In the genomic region with DNA sequence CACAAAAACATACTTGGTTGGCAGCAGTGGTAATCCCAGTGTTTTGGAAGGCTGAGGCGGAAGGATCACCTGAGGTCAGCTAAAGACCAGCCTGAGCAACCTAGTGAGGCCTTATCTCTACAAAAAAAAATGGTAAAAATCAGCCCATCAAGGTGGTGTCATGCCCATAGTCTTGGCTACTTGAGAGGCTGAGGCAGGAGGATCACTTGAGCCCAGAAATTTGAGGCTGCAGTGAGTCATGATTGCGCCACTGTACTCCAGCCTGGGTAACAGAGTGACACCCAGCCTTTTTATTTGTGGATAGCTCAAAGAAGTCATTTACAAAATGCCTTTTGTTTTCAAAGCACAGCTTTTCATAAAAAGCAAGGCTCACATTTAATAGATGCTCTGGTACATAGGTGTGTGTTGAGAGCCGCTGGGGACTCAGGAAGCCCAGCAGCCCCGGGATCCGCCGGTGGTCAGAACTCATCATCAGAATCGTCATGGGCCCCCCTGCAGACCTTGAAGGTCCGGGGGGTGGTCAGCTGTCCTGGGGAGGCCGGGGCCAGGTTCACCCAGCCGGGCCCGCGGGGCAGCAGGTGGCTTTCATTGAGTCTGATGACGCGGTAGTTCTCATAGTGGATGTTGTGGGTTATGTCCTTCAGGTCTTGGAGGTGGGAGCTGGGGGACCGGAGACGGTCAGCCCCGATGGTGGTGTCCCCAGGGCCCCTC, we compare ENCODE assay signal across 23 cellular contexts. TPM values are rescaled to one million over a fixed set of nuclear protein-coding genes. Genes with fewer than 3 reads are reported as not detected.
DNase-seq lines count a peak whose midpoint lies in the region; ATAC-seq, FAIRE-seq and TF ChIP-seq lines count a peak whose summit lies in the region.
"Had no signal": no experiment of that assay in that cellular context is flagged by ENCODE, and none has a peak within 500 bp of the region (broad histone marks: within the 10 kb centered on the region; RNA-seq: fewer than 3 reads in every experiment).

No MANE protein-coding gene starts in this region.

- H3K79me2 ChIP-seq in HepG2 (ENCODE audit: insufficient read depth, low read length) = no peaks in the 10 kb centered on the region
- H3K79me2 ChIP-seq in trophoblast cell (ENCODE audit: control insufficient read depth, insufficient read depth, low read length, poor library complexity) = no peaks in the 10 kb centered on the region

- H2BK120ac ChIP-seq in trophoblast cell (ENCODE audit: insufficient read depth, low read length, poor library complexity) = no peak overlapping the region

- no peak overlapping the region for H2AK5ac ChIP-seq in trophoblast cell (ENCODE audit: low read length)

- no peak overlapping the region for H3K9ac ChIP-seq in HepG2 (ENCODE audit: insufficient read depth, low read depth, low read length)
- H3K9ac ChIP-seq in trophoblast cell (ENCODE audit: low read length) = no peak overlapping the region

- no peak overlapping the region for H2BK12ac ChIP-seq in trophoblast cell (ENCODE audit: low read length)

- H4K20me1 ChIP-seq in HepG2 (ENCODE audit: insufficient read depth, low read length) = no peaks in the 10 kb centered on the region

- DNase-seq in HepG2 (ENCODE audit: low spot score) = no peak
- DNase-seq in right lobe of liver = no peak
- DNase-seq in MV-4-11 (lab: John Stamatoyannopoulos, UW) = peak; percentile 9
- DNase-seq in trophoblast cell = peak; percentile 59 to 73
- DNase-seq in globus pallidus (ENCODE audit: low spot score) = no peak
- no peak for DNase-seq in lower leg skin (ENCODE audit: low spot score in 2 of 2)
- DNase-seq: 8988T; C1 segment of cervical spinal cord; Calu3; CD4-positive, alpha-beta memory T cell; COR-L47; DMS53; DMS79 treated with DMSO at 0.1 percent for 48 hours; GF-D8; GOT3; HCEC 1CT had no signal

- TF ChIP-seq RAD21 in HepG2 (CRISPR knock-in tag; IDR thresholded peaks at IDR 0.05) = no peak

- no peak overlapping the region for H4K91ac ChIP-seq in trophoblast cell (ENCODE audit: low read depth, low read length)

- H3K36me3 ChIP-seq in HepG2 (replicated peaks in 1 of 2; ENCODE audit: control insufficient read depth in 1 of 2, insufficient read depth in 2 of 2, low read length in 2 of 2) = no peaks in the 10 kb centered on the region
- H3K36me3 ChIP-seq in right lobe of liver = no peaks in the 10 kb centered on the region
- H3K36me3 ChIP-seq in trophoblast cell (ENCODE audit: control insufficient read depth in 1 of 2, insufficient read depth in 2 of 2, low read length in 2 of 2) = no peaks in the 10 kb centered on the region

- H3K9me3 ChIP-seq in HepG2 (ENCODE audit: low read length) (no peaks in the 10 kb centered on the region), right lobe of liver (no peaks in the 10 kb centered on the region), trophoblast cell (ENCODE audit: insufficient read depth, low read depth, low read length) (peaks cover 3% of the 10 kb centered on the region)

- TF ChIP-seq POLR2A in HepG2 (IDR thresholded peaks at IDR 0.05; ENCODE audit: insufficient read depth in 1 of 2, low read depth in 2 of 2, low read length in 2 of 2) = no peak
- TF ChIP-seq POLR2A in right lobe of liver (IDR thresholded peaks at IDR 0.05) = no peak
- no peak for TF ChIP-seq POLR2A in lower leg skin (IDR thresholded peaks at IDR 0.05)

- H3K23ac ChIP-seq in trophoblast cell (ENCODE audit: low read length) = no peak overlapping the region

- H3K27me3 ChIP-seq in HepG2 (ENCODE audit: control insufficient read depth in 1 of 2, insufficient read depth in 2 of 2, low read length in 2 of 2) (no peaks in the 10 kb centered on the region; a peak in 1 of 5 replicates), right lobe of liver (no peaks in the 10 kb centered on the region), trophoblast cell (ENCODE audit: insufficient read depth, low read length) (no peaks in the 10 kb centered on the region)

- in situ Hi-C loops in HepG2 (cut with HindIII; ENCODE audit: extremely low pct_ligation_motif_present, low pct_unique_long_range_greater_than_20kb) = no loop called here

- H3K4me3 ChIP-seq in HepG2 (replicated peaks in 1 of 3; ENCODE audit: insufficient read depth in 1 of 3, low read depth in 2 of 3, low read length in 3 of 3) = no peak overlapping the region
- H3K4me3 ChIP-seq in right lobe of liver = no peak overlapping the region
- H3K4me3 ChIP-seq in trophoblast cell (ENCODE audit: low read depth, low read length) = no peak overlapping the region
- no peak overlapping the region for H3K4me3 ChIP-seq in lower leg skin (ENCODE audit: low read depth, poor library complexity, severe bottlenecking)

- ATAC-seq in HepG2 = no peak
- ATAC-seq in right lobe of liver = no peak

- H3K4me1 ChIP-seq in HepG2 (ENCODE audit: insufficient read depth, low read length) = peaks cover 41% of the 10 kb centered on the region
- H3K4me1 ChIP-seq in right lobe of liver = no peaks in the 10 kb centered on the region
- H3K4me1 ChIP-seq in trophoblast cell (ENCODE audit: control insufficient read depth in 1 of 2, insufficient read depth in 2 of 2, low read length in 2 of 2) = peaks cover 0 to 2% of the 10 kb centered on the region in 2 experiments

- no peak for TF ChIP-seq CTCF in HepG2 (CRISPR knock-in tag; IDR thresholded peaks at IDR 0.05)
- TF ChIP-seq CTCF in right lobe of liver (IDR thresholded peaks at IDR 0.05) = no peak
- no peak for TF ChIP-seq CTCF in lower leg skin (IDR thresholded peaks at IDR 0.05)

- no peak for FAIRE-seq in HepG2 (lab: Jason Lieb, UNC)
- FAIRE-seq: GM12891, GM18507, H54 had no signal

- H3K27ac ChIP-seq in HepG2 (ENCODE audit: extremely low read length, insufficient read depth, low read length) (no peak overlapping the region), right lobe of liver (no peak overlapping the region), trophoblast cell (ENCODE audit: low read depth, low read length) (no peak overlapping the region)

- H3K4me2 ChIP-seq in HepG2 (ENCODE audit: low read depth, low read length) (no peak overlapping the region), trophoblast cell (ENCODE audit: low read length) (no peak overlapping the region)

- 62% methylated on average over 10 of the region's 17 CpGs for WGBS in HepG2 (ENCODE audit: low lambda C conversion rate)
- WGBS in right lobe of liver (ENCODE audit: insufficient coverage, low coverage, low lambda C conversion rate, missing lambda C conversion rate) = 100% methylated on average over 3 of the region's 17 CpGs
- WGBS in trophoblast cell (ENCODE audit: extremely low coverage, insufficient coverage, insufficient read length) = no CpG with 5 or more reads among the region's 17 CpGs
- 84 to 85% methylated on average over 16 to 17 of the region's 17 CpGs for whole genome bisulfite sequencing in lower leg skin, 2 donors

- TF ChIP-seq EP300 in HepG2 (IDR thresholded peaks at IDR 0.05; ENCODE audit: low read depth in 2 of 2, low read length in 2 of 2) (no peak), HepG2 (CRISPR knock-in tag; IDR thresholded peaks at IDR 0.05; ENCODE audit: borderline replicate concordance) (no peak)

- no peaks in the 10 kb centered on the region for H3K79me1 ChIP-seq in trophoblast cell (ENCODE audit: low read length)

- no peak overlapping the region for H3K14ac ChIP-seq in trophoblast cell (ENCODE audit: low read length)

- H3K4ac ChIP-seq in trophoblast cell (ENCODE audit: low read depth, low read length) = no peak overlapping the region

- CTCF ChIA-PET in HepG2 (lab: Yijun Ruan, JAX; ENCODE audit: low intra/inter-chr PET ratio, low total read pairs) = no interaction called here

- no peak overlapping the region for H3K18ac ChIP-seq in trophoblast cell (ENCODE audit: low read length)

- POLR2A ChIA-PET in HepG2 (lab: Yijun Ruan, JAX) = no interaction called here

- no peak overlapping the region for H2BK5ac ChIP-seq in trophoblast cell (ENCODE audit: low read depth, low read length, poor library complexity)

- no peak overlapping the region for H2AFZ ChIP-seq in HepG2 (ENCODE audit: low read length)
- H2AFZ ChIP-seq in trophoblast cell (ENCODE audit: insufficient read depth, low read length, poor library complexity) = no peak overlapping the region

- intact Hi-C loops in HepG2 (cut with micrococcal nuclease; ENCODE audit: unreplicated experiment) = no loop called here
- intact Hi-C loops in right lobe of liver (cut with DNase I) = no loop called here
- intact Hi-C loops in lower leg skin (cut with DNase I; ENCODE audit: low total_unique reads) = no loop called here

- BruUV-seq in HepG2 (replicated peaks; lab: Mats Ljungman, UMichigan) = no TSS peak

- no peak overlapping the region for H4K8ac ChIP-seq in trophoblast cell (ENCODE audit: low read depth, low read length)

- no peak overlapping the region for H4K12ac ChIP-seq in trophoblast cell (ENCODE audit: low read depth, low read length)

RNA-seq across cellular contexts. Expression of gene ZNF500, which starts 10.5 kb away (rescaled TPM):
- total RNA-seq in HepG2 (2016; rRNA removed; fragmentation: Illumina TruSeq; extraction: Trizol) (8.1 and 12.2 TPM in 2 replicates), right lobe of liver (1 to 10 TPM; 4.5 to 6.6 (median 5.8) TPM), lower leg skin (10 to 100 TPM; 12.6 to 23.3 (median 20.5) TPM)
- total RNA-seq in HepG2 (2016; cell fraction: cytosol; rRNA removed; fragmentation: Illumina TruSeq; extraction: Trizol; ENCODE audit: low read depth) = 1.6 and 1.9 TPM in 2 replicates
- 8.1 and 12.2 TPM in 2 replicates for total RNA-seq in HepG2 (2016; cell fraction: insoluble cytoplasmic fraction; rRNA removed; fragmentation: Illumina TruSeq; extraction: Trizol)
- total RNA-seq in HepG2 (2016; cell fraction: membrane; rRNA removed; fragmentation: Illumina TruSeq; extraction: Trizol) = 3.8 and 4.4 TPM in 2 replicates
- 9.6 and 15.9 TPM in 2 replicates for total RNA-seq in HepG2 (2016; cell fraction: nucleus; rRNA removed; fragmentation: Illumina TruSeq; extraction: Trizol)
- 6.1 and 7.4 TPM in 2 replicates for polyA plus RNA-seq in HepG2 (2011; rRNA removed)
- 3.0 and 4.9 TPM in 2 replicates for polyA plus RNA-seq in HepG2 (2011; cell fraction: cytosol; rRNA removed)
- polyA plus RNA-seq in HepG2 (2011; cell fraction: nucleus; rRNA removed) = 17.2 and 20.4 TPM in 2 replicates
- 3.2 and 3.5 TPM in 2 replicates for polyA plus RNA-seq in HepG2 (2012)
- 0.76 and 0.78 TPM in 2 replicates for polyA plus RNA-seq in HepG2 (2016; cell fraction: cytosol; fragmentation: Illumina TruSeq; extraction: Trizol; ENCODE audit: low read depth)
- polyA plus RNA-seq in HepG2 (2016; cell fraction: insoluble cytoplasmic fraction; fragmentation: Illumina TruSeq; extraction: Trizol; ENCODE audit: low read depth) = 5.1 and 5.9 TPM in 2 replicates
- 1.9 and 2.5 TPM in 2 replicates for polyA plus RNA-seq in HepG2 (2016; cell fraction: membrane; fragmentation: Illumina TruSeq; extraction: Trizol; ENCODE audit: low read depth)
- 19.3 and 24.8 TPM in 2 replicates for polyA plus RNA-seq in HepG2 (2016; cell fraction: nucleus; fragmentation: Illumina TruSeq; extraction: Trizol; ENCODE audit: insufficient read depth, low read depth)
- 17.1 and 19.6 TPM in 2 replicates for polyA minus RNA-seq in HepG2 (2011; rRNA and poly(A)+ RNA removed; ENCODE audit: low replicate concordance)
- 2.6 and 3.3 TPM in 2 replicates for polyA minus RNA-seq in HepG2 (2011; cell fraction: cytosol; rRNA and poly(A)+ RNA removed)
- 11.8 and 12.1 TPM in 2 replicates for polyA minus RNA-seq in HepG2 (2011; cell fraction: nucleus; rRNA and poly(A)+ RNA removed)
- 5.0 and 5.6 TPM in 2 replicates for polyA plus RNA-seq in trophoblast cell (2013)

RNA-seq across cellular contexts. Expression of gene SEPTIN12, which starts 10.7 kb away (rescaled TPM):
- total RNA-seq in HepG2 (2016; rRNA removed; fragmentation: Illumina TruSeq; extraction: Trizol) (0.22 TPM in 1 of 2 replicates, not detected in the other), right lobe of liver (not detected), lower leg skin (not detected)
- not detected in 2 replicates for total RNA-seq in HepG2 (2016; cell fraction: cytosol; rRNA removed; fragmentation: Illumina TruSeq; extraction: Trizol; ENCODE audit: low read depth)
- not detected in 2 replicates for total RNA-seq in HepG2 (2016; cell fraction: insoluble cytoplasmic fraction; rRNA removed; fragmentation: Illumina TruSeq; extraction: Trizol)
- not detected in 2 replicates for total RNA-seq in HepG2 (2016; cell fraction: membrane; rRNA removed; fragmentation: Illumina TruSeq; extraction: Trizol)
- not detected in 2 replicates for total RNA-seq in HepG2 (2016; cell fraction: nucleus; rRNA removed; fragmentation: Illumina TruSeq; extraction: Trizol)
- 0.31 TPM in 1 of 2 replicates, not detected in the other for polyA plus RNA-seq in HepG2 (2011; rRNA removed)
- polyA plus RNA-seq in HepG2 (2011; cell fraction: cytosol; rRNA removed) = not detected in 2 replicates
- polyA plus RNA-seq in HepG2 (2011; cell fraction: nucleus; rRNA removed) = 0.29 and 0.43 TPM in 2 replicates
- polyA plus RNA-seq in HepG2 (2012) = 0.50 TPM in 1 of 2 replicates, not detected in the other
- not detected in 2 replicates for polyA plus RNA-seq in HepG2 (2016; cell fraction: cytosol; fragmentation: Illumina TruSeq; extraction: Trizol; ENCODE audit: low read depth)
- not detected in 2 replicates for polyA plus RNA-seq in HepG2 (2016; cell fraction: insoluble cytoplasmic fraction; fragmentation: Illumina TruSeq; extraction: Trizol; ENCODE audit: low read depth)
- not detected in 2 replicates for polyA plus RNA-seq in HepG2 (2016; cell fraction: membrane; fragmentation: Illumina TruSeq; extraction: Trizol; ENCODE audit: low read depth)
- not detected in 2 replicates for polyA plus RNA-seq in HepG2 (2016; cell fraction: nucleus; fragmentation: Illumina TruSeq; extraction: Trizol; ENCODE audit: insufficient read depth, low read depth)
- polyA minus RNA-seq in HepG2 (2011; rRNA and poly(A)+ RNA removed; ENCODE audit: low replicate concordance) = 0.89 TPM in 1 of 2 replicates, not detected in the other
- not detected in 2 replicates for polyA minus RNA-seq in HepG2 (2011; cell fraction: cytosol; rRNA and poly(A)+ RNA removed)
- polyA minus RNA-seq in HepG2 (2011; cell fraction: nucleus; rRNA and poly(A)+ RNA removed) = not detected in 2 replicates
- polyA plus RNA-seq in trophoblast cell (2013) = 0.27 and 0.42 TPM in 2 replicates
- total RNA-seq: A673; Calu3; CD4-positive, alpha-beta memory T cell; Daoy; G401 had no signal
- polyA plus RNA-seq: BJ; CD4-positive, alpha-beta memory T cell had no signal

RNA-seq across cellular contexts. Expression of gene SMIM22, which starts 17.7 kb away (rescaled TPM):
- total RNA-seq in HepG2 (2016; rRNA removed; fragmentation: Illumina TruSeq; extraction: Trizol) (not detected in 2 replicates), right lobe of liver (under 1 TPM in 2 of 6 experiments, not detected in 4; 0.44 to 0.95 TPM), lower leg skin (10 to 100 TPM in 1 of 4 donors, 1 to 10 TPM in 2, not detected in 1; 6.6 to 10.6 (median 7.6) TPM)
- not detected in 2 replicates for total RNA-seq in HepG2 (2016; cell fraction: cytosol; rRNA removed; fragmentation: Illumina TruSeq; extraction: Trizol; ENCODE audit: low read depth)
- total RNA-seq in HepG2 (2016; cell fraction: insoluble cytoplasmic fraction; rRNA removed; fragmentation: Illumina TruSeq; extraction: Trizol) = not detected in 2 replicates
- not detected in 2 replicates for total RNA-seq in HepG2 (2016; cell fraction: membrane; rRNA removed; fragmentation: Illumina TruSeq; extraction: Trizol)
- total RNA-seq in HepG2 (2016; cell fraction: nucleus; rRNA removed; fragmentation: Illumina TruSeq; extraction: Trizol) = not detected in 2 replicates
- not detected in 2 replicates for polyA plus RNA-seq in HepG2 (2011; rRNA removed)
- not detected in 2 replicates for polyA plus RNA-seq in HepG2 (2011; cell fraction: cytosol; rRNA removed)
- not detected in 2 replicates for polyA plus RNA-seq in HepG2 (2011; cell fraction: nucleus; rRNA removed)
- 0.52 TPM in 1 of 2 replicates, not detected in the other for polyA plus RNA-seq in HepG2 (2012)
- polyA plus RNA-seq in HepG2 (2016; cell fraction: cytosol; fragmentation: Illumina TruSeq; extraction: Trizol; ENCODE audit: low read depth) = not detected in 2 replicates
- not detected in 2 replicates for polyA plus RNA-seq in HepG2 (2016; cell fraction: insoluble cytoplasmic fraction; fragmentation: Illumina TruSeq; extraction: Trizol; ENCODE audit: low read depth)
- not detected in 2 replicates for polyA plus RNA-seq in HepG2 (2016; cell fraction: membrane; fragmentation: Illumina TruSeq; extraction: Trizol; ENCODE audit: low read depth)
- not detected in 2 replicates for polyA plus RNA-seq in HepG2 (2016; cell fraction: nucleus; fragmentation: Illumina TruSeq; extraction: Trizol; ENCODE audit: insufficient read depth, low read depth)
- polyA minus RNA-seq in HepG2 (2011; rRNA and poly(A)+ RNA removed; ENCODE audit: low replicate concordance) = not detected in 2 replicates
- polyA minus RNA-seq in HepG2 (2011; cell fraction: cytosol; rRNA and poly(A)+ RNA removed) = not detected in 2 replicates
- not detected in 2 replicates for polyA minus RNA-seq in HepG2 (2011; cell fraction: nucleus; rRNA and poly(A)+ RNA removed)
- polyA plus RNA-seq in trophoblast cell (2013) = not detected in 2 replicates
- total RNA-seq: A673; CD4-positive, alpha-beta memory T cell; Daoy; G401 had no signal
- polyA plus RNA-seq: BJ; CD4-positive, alpha-beta memory T cell had no signal

RNA-seq across cellular contexts. Expression of gene ROGDI, which starts 24.9 kb away (rescaled TPM):
- total RNA-seq in HepG2 (2016; rRNA removed; fragmentation: Illumina TruSeq; extraction: Trizol) (16.8 and 19.2 TPM in 2 replicates), right lobe of liver (10 to 100 TPM in 5 of 6 experiments, 1 to 10 TPM in 1; 8.3 to 24.2 (median 14.0) TPM), lower leg skin (10 to 100 TPM in 2 of 4 donors, 1 to 10 TPM in 2; 7.3 to 15.8 (median 10.2) TPM)
- total RNA-seq in HepG2 (2016; cell fraction: cytosol; rRNA removed; fragmentation: Illumina TruSeq; extraction: Trizol; ENCODE audit: low read depth) = 22.3 and 22.8 TPM in 2 replicates
- total RNA-seq in HepG2 (2016; cell fraction: insoluble cytoplasmic fraction; rRNA removed; fragmentation: Illumina TruSeq; extraction: Trizol) = 15.4 and 17.5 TPM in 2 replicates
- total RNA-seq in HepG2 (2016; cell fraction: membrane; rRNA removed; fragmentation: Illumina TruSeq; extraction: Trizol) = 24.2 and 30.2 TPM in 2 replicates
- 11.4 and 14.7 TPM in 2 replicates for total RNA-seq in HepG2 (2016; cell fraction: nucleus; rRNA removed; fragmentation: Illumina TruSeq; extraction: Trizol)
- polyA plus RNA-seq in HepG2 (2011; rRNA removed) = 42.1 and 55.9 TPM in 2 replicates
- polyA plus RNA-seq in HepG2 (2011; cell fraction: cytosol; rRNA removed) = 28.6 and 42.0 TPM in 2 replicates
- polyA plus RNA-seq in HepG2 (2011; cell fraction: nucleus; rRNA removed) = 210 and 224 TPM in 2 replicates
- polyA plus RNA-seq in HepG2 (2012) = 19.5 and 23.7 TPM in 2 replicates
- 25.8 and 30.9 TPM in 2 replicates for polyA plus RNA-seq in HepG2 (2016; cell fraction: cytosol; fragmentation: Illumina TruSeq; extraction: Trizol; ENCODE audit: low read depth)
- polyA plus RNA-seq in HepG2 (2016; cell fraction: insoluble cytoplasmic fraction; fragmentation: Illumina TruSeq; extraction: Trizol; ENCODE audit: low read depth) = 20.1 TPM in 2 replicates
- polyA plus RNA-seq in HepG2 (2016; cell fraction: membrane; fragmentation: Illumina TruSeq; extraction: Trizol; ENCODE audit: low read depth) = 27.7 and 34.1 TPM in 2 replicates
- polyA plus RNA-seq in HepG2 (2016; cell fraction: nucleus; fragmentation: Illumina TruSeq; extraction: Trizol; ENCODE audit: insufficient read depth, low read depth) = 40.1 and 43.8 TPM in 2 replicates
- polyA minus RNA-seq in HepG2 (2011; rRNA and poly(A)+ RNA removed; ENCODE audit: low replicate concordance) = 13.8 and 24.1 TPM in 2 replicates
- 7.8 and 9.9 TPM in 2 replicates for polyA minus RNA-seq in HepG2 (2011; cell fraction: cytosol; rRNA and poly(A)+ RNA removed)
- polyA minus RNA-seq in HepG2 (2011; cell fraction: nucleus; rRNA and poly(A)+ RNA removed) = 13.5 and 14.2 TPM in 2 replicates
- 24.5 and 24.6 TPM in 2 replicates for polyA plus RNA-seq in trophoblast cell (2013)

RNA-seq across cellular contexts. Expression of gene DNAAF8, which starts 43.2 kb away (rescaled TPM):
- total RNA-seq in HepG2 (2016; rRNA removed; fragmentation: Illumina TruSeq; extraction: Trizol) = 0.38 and 0.44 TPM in 2 replicates
- total RNA-seq in HepG2 (2016; cell fraction: cytosol; rRNA removed; fragmentation: Illumina TruSeq; extraction: Trizol; ENCODE audit: low read depth) = 0.44 and 0.81 TPM in 2 replicates
- total RNA-seq in HepG2 (2016; cell fraction: insoluble cytoplasmic fraction; rRNA removed; fragmentation: Illumina TruSeq; extraction: Trizol) = 0.15 TPM in 1 of 2 replicates, not detected in the other
- 0.14 and 0.65 TPM in 2 replicates for total RNA-seq in HepG2 (2016; cell fraction: membrane; rRNA removed; fragmentation: Illumina TruSeq; extraction: Trizol)
- total RNA-seq in HepG2 (2016; cell fraction: nucleus; rRNA removed; fragmentation: Illumina TruSeq; extraction: Trizol) = 0.31 TPM in 1 of 2 replicates, not detected in the other
- 0.27 TPM in 1 of 2 replicates, not detected in the other for polyA plus RNA-seq in HepG2 (2011; rRNA removed)
- polyA plus RNA-seq in HepG2 (2011; cell fraction: cytosol; rRNA removed) = 0.03 and 0.16 TPM in 2 replicates
- not detected in 2 replicates for polyA plus RNA-seq in HepG2 (2011; cell fraction: nucleus; rRNA removed)
- 0.12 and 0.21 TPM in 2 replicates for polyA plus RNA-seq in HepG2 (2012)
- 0.15 and 0.24 TPM in 2 replicates for polyA plus RNA-seq in HepG2 (2016; cell fraction: cytosol; fragmentation: Illumina TruSeq; extraction: Trizol; ENCODE audit: low read depth)
- 0.34 and 0.57 TPM in 2 replicates for polyA plus RNA-seq in HepG2 (2016; cell fraction: insoluble cytoplasmic fraction; fragmentation: Illumina TruSeq; extraction: Trizol; ENCODE audit: low read depth)
- polyA plus RNA-seq in HepG2 (2016; cell fraction: membrane; fragmentation: Illumina TruSeq; extraction: Trizol; ENCODE audit: low read depth) = 0.17 and 0.40 TPM in 2 replicates
- polyA plus RNA-seq in HepG2 (2016; cell fraction: nucleus; fragmentation: Illumina TruSeq; extraction: Trizol; ENCODE audit: insufficient read depth, low read depth) = not detected in 2 replicates
- 0.70 TPM in 1 of 2 replicates, not detected in the other for polyA minus RNA-seq in HepG2 (2011; rRNA and poly(A)+ RNA removed; ENCODE audit: low replicate concordance)
- not detected in 2 replicates for polyA minus RNA-seq in HepG2 (2011; cell fraction: cytosol; rRNA and poly(A)+ RNA removed)
- polyA minus RNA-seq in HepG2 (2011; cell fraction: nucleus; rRNA and poly(A)+ RNA removed) = 0.50 TPM in 1 of 2 replicates, not detected in the other
- total RNA-seq in right lobe of liver = under 1 TPM in 5 of 6 experiments, not detected in 1; 0.12 to 0.92 (median 0.42) TPM
- 0.42 and 0.55 TPM in 2 replicates for polyA plus RNA-seq in trophoblast cell (2013)
- 1 to 10 TPM in 1 of 4 donors, under 1 TPM in 1, not detected in 2; 0.16 to 1.4 TPM for total RNA-seq in lower leg skin
- total RNA-seq: G401 had no signal

Comparison
In these comparisons a context has a peak if more than half of its experiments do, and no peak if none do; other contexts are left out.
1. DNase-seq: peak in MV-4-11 (single experiment) and trophoblast cell (2 of 2); none in HepG2 (single experiment), right lobe of liver (0 of 3), globus pallidus (single experiment) and lower leg skin (0 of 2).